ENCODE assay signal across 26 cellular contexts in the genomic region with DNA sequence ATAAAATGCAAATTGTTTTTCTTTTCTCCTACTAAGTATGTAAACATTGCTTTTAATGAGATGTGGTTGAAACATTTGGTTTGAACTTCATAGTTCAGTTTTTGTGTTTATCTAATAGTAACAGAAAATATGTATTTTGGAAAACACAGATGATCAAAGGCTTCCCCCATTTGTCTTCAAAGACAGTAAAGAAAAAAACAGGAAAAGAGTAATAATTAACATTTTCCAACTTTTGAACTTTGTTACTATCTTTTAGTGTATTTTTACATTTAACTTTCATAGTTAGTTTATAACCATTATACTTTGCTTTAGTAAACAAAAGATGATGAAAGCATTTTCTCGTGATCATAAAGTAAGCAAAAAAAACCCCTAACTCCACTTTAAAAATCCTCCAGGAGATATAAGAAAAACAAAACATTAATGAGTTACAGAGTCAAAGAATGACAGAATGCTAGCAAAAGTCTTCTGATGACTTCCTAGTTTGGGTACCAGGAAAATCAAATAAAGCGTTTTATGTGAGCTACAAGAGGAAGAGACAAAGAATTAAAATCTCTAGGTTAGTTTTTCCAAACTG. TPM values are rescaled to one million over a fixed set of nuclear protein-coding genes. Genes with fewer than 3 reads are reported as not detected.
DNase-seq lines count a peak whose midpoint lies in the region; ATAC-seq, FAIRE-seq and TF ChIP-seq lines count a peak whose summit lies in the region.
"Had no signal": no experiment of that assay in that cellular context is flagged by ENCODE, and none has a peak within 500 bp of the region (broad histone marks: within the 10 kb centered on the region; RNA-seq: fewer than 3 reads in every experiment).

No MANE protein-coding gene starts in this region.

- intact Hi-C loops in kidney (cut with DNase I), result no loop called here
- intact Hi-C loops in naive thymus-derived CD4-positive, alpha-beta T cell (cut with micrococcal nuclease), result loop anchor here in 1 of 2 donors (10.0 kb wide), 1 partner anchor 628 kb away; no protein-coding TSS in a partner anchor

- no peak for ATAC-seq in A549
- ATAC-seq in HG02938 (IDR thresholded peaks at IDR 0.05; ENCODE audit: unreplicated experiment), result no peak
- ATAC-seq in naive thymus-derived CD4-positive, alpha-beta T cell, result no peak
- ATAC-seq: HCT116 had no signal

- no peaks in the 10 kb centered on the region; the same call in 2 of the 3 replicates for H3K4me1 ChIP-seq in A549
- H3K4me1 ChIP-seq in kidney (ENCODE audit: control insufficient read depth in 1 of 2, insufficient read depth in 1 of 2, low read depth in 1 of 2, low read length in 2 of 2), result no peaks in the 10 kb centered on the region
- no peaks in the 10 kb centered on the region for H3K4me1 ChIP-seq in naive thymus-derived CD4-positive, alpha-beta T cell (ENCODE audit: control insufficient read depth in 2 of 2, insufficient read depth in 2 of 2, low read length in 2 of 2)

- no peak overlapping the region for H3K27ac ChIP-seq in A549
- no peak overlapping the region for H3K27ac ChIP-seq in kidney (ENCODE audit: low read depth in 2 of 2, low read length in 2 of 2)
- no peak overlapping the region for H3K27ac ChIP-seq in naive thymus-derived CD4-positive, alpha-beta T cell (ENCODE audit: low read depth, low read length)
- H3K27ac ChIP-seq: GM23248 had no signal

- DNase-seq in A549 (ENCODE audit: low read depth in 1 of 2, low spot score in 1 of 2) (no peak), Caki2 (ENCODE audit: low read depth) (peak; percentile 13), kidney (no peak), NCI-H748 treated with DMSO at 0.1 percent for 48 hours (lab: John Stamatoyannopoulos, UW) (no peak), GM13976 (ENCODE audit: low spot score) (no peak)
- DNase-seq in naive thymus-derived CD4-positive, alpha-beta T cell, result no peak
- DNase-seq: 8988T; C1 segment of cervical spinal cord; CD4-positive, alpha-beta memory T cell; COR-L47; DMS 273 treated with DMSO at 0.1 percent for 48 hours; DMS53; DMS79 treated with DMSO at 0.1 percent for 48 hours; GM23248; H7 had no signal

- no peaks in the 10 kb centered on the region for H3K27me3 ChIP-seq in naive thymus-derived CD4-positive, alpha-beta T cell (ENCODE audit: control insufficient read depth in 2 of 2, insufficient read depth in 2 of 2, low read length in 2 of 2)

- H3K9me3 Mint-ChIP-seq in naive thymus-derived CD4-positive, alpha-beta T cell, result peaks cover 0 to 6% (median 0%) of the 10 kb centered on the region in 11 donors
- H3K9me3 Mint-ChIP-seq: CD4-positive, alpha-beta memory T cell had no signal

- no peak overlapping the region for H3K27ac Mint-ChIP-seq in naive thymus-derived CD4-positive, alpha-beta T cell
- H3K27ac Mint-ChIP-seq: CD4-positive, alpha-beta memory T cell had no signal

- H3K36me3 Mint-ChIP-seq in naive thymus-derived CD4-positive, alpha-beta T cell, result no peaks in the 10 kb centered on the region
- H3K36me3 Mint-ChIP-seq: CD4-positive, alpha-beta memory T cell had no signal

- H3K4me3 ChIP-seq in A549 (no peak overlapping the region), kidney (ENCODE audit: low read length in 2 of 2) (no peak overlapping the region)
- no peak overlapping the region for H3K4me3 ChIP-seq in naive thymus-derived CD4-positive, alpha-beta T cell (ENCODE audit: low read length)
- H3K4me3 ChIP-seq: GM23248 had no signal

- TF ChIP-seq EP300 in A549 (IDR thresholded peaks at IDR 0.05), result no peak

- FAIRE-seq in A549 (lab: Jason Lieb, UNC) (no peak), endometrium (lab: Jason Lieb, UNC) (peak; percentile 99), kidney (lab: Jason Lieb, UNC) (peak; percentile 68)
- FAIRE-seq: D721Med, G401.6, GM12892, GM19239, H1 had no signal

- H3K4me1 Mint-ChIP-seq in naive thymus-derived CD4-positive, alpha-beta T cell, result no peaks in the 10 kb centered on the region
- H3K4me1 Mint-ChIP-seq: CD4-positive, alpha-beta memory T cell had no signal

- H3K4me3 Mint-ChIP-seq in naive thymus-derived CD4-positive, alpha-beta T cell, result no peak overlapping the region
- H3K4me3 Mint-ChIP-seq: CD4-positive, alpha-beta memory T cell had no signal

- peaks cover 0 to 9% (median 5%) of the 10 kb centered on the region in 5 donors for H3K27me3 Mint-ChIP-seq in naive thymus-derived CD4-positive, alpha-beta T cell

- CTCF ChIA-PET in A549 (lab: Yijun Ruan, JAX), result no interaction called here
- CTCF ChIA-PET in naive thymus-derived CD4-positive, alpha-beta T cell (lab: Charles Lee), result no interaction called here

- H3K9me3 ChIP-seq in A549 (no peaks in the 10 kb centered on the region), kidney (ENCODE audit: control insufficient read depth in 1 of 2, low read length in 2 of 2) (no peaks in the 10 kb centered on the region)
- no peaks in the 10 kb centered on the region for H3K9me3 ChIP-seq in naive thymus-derived CD4-positive, alpha-beta T cell (ENCODE audit: control insufficient read depth in 2 of 3, low read length in 3 of 3)

- H3K9ac ChIP-seq in kidney (ENCODE audit: low read length in 2 of 2), result no peak overlapping the region
- H3K9ac ChIP-seq: GM23248 had no signal

- WGBS in A549 (ENCODE audit: missing lambda C conversion rate), result 8% methylated on average over 2 of the region's 2 CpGs

- H3K4me2 ChIP-seq in A549, result peak overlapping the region; percentile 28; the same call in 2 of the 3 replicates

- no peaks in the 10 kb centered on the region for H3K36me3 ChIP-seq in kidney (ENCODE audit: control insufficient read depth in 1 of 2, insufficient read depth in 2 of 2, low read length in 2 of 2)
- no peaks in the 10 kb centered on the region for H3K36me3 ChIP-seq in naive thymus-derived CD4-positive, alpha-beta T cell (ENCODE audit: control insufficient read depth in 2 of 3, insufficient read depth in 3 of 3, low read length in 3 of 3)

- POLR2A ChIA-PET in A549 (lab: Yijun Ruan, JAX), result no interaction called here
- POLR2A ChIA-PET in naive thymus-derived CD4-positive, alpha-beta T cell (lab: Charles Lee), result no interaction called here

- no peak for TF ChIP-seq POLR2A in A549 (IDR thresholded peaks at IDR 0.05; ENCODE audit: low read length)

- TF ChIP-seq RAD21 in A549 (conservative IDR thresholded peaks at IDR 0.05 in 1 of 2, IDR thresholded peaks at IDR 0.05 in 1 of 2), result no peak

- in situ Hi-C loops in Caki2 (cut with HindIII; ENCODE audit: low pct_unique_long_range_greater_than_20kb, low sequenced_read_pairs), result no loop called here
- in situ Hi-C loops in GM13976 (cut with MboI; ENCODE audit: low sequenced_read_pairs, unreplicated experiment), result no loop called here

- TF ChIP-seq CTCF in A549 (IDR thresholded peaks at IDR 0.05) (no peak), kidney (IDR thresholded peaks at IDR 0.05; ENCODE audit: borderline replicate concordance, extremely low read depth, insufficient read depth) (no peak), GM13976 (IDR thresholded peaks at IDR 0.05; ENCODE audit: borderline replicate concordance, control extremely low read depth, extremely low read depth, insufficient read depth, missing control alignments) (no peak)

TF ChIP-seq in A549, 52 proteins besides CTCF, POLR2A, EP300 and RAD21 (continues in another document):
- TF ChIP-seq KDM1A (IDR thresholded peaks at IDR 0.05; ENCODE audit: low read depth) (no peak), MYC (IDR thresholded peaks at IDR 0.05; ENCODE audit: borderline replicate concordance, low read length) (no peak), SREBF2 (IDR thresholded peaks at IDR 0.05) (no peak), HOXA7 (CRISPR knock-in tag; IDR thresholded peaks at IDR 0.05) (no peak), GATA3 (IDR thresholded peaks at IDR 0.05; ENCODE audit: borderline replicate concordance) (no peak), NFE2L2 (conservative IDR thresholded peaks at IDR 0.05; ENCODE audit: low read length) (no peak), HDAC2 (IDR thresholded peaks at IDR 0.05) (no peak), RARB (CRISPR knock-in tag; IDR thresholded peaks at IDR 0.05) (no peak), POLR2AphosphoS2 (conservative IDR thresholded peaks at IDR 0.05; ENCODE audit: low read length) (no peak), CBX2 (IDR thresholded peaks at IDR 0.05; ENCODE audit: borderline replicate concordance, low read depth) (no peak), MAZ (IDR thresholded peaks at IDR 0.05; ENCODE audit: borderline replicate concordance, low read depth, low read length) (no peak), TFCP2L1 (CRISPR knock-in tag; IDR thresholded peaks at IDR 0.05) (no peak), EHF (CRISPR knock-in tag; IDR thresholded peaks at IDR 0.05) (no peak)
- TF ChIP-seq, protein P1, sequence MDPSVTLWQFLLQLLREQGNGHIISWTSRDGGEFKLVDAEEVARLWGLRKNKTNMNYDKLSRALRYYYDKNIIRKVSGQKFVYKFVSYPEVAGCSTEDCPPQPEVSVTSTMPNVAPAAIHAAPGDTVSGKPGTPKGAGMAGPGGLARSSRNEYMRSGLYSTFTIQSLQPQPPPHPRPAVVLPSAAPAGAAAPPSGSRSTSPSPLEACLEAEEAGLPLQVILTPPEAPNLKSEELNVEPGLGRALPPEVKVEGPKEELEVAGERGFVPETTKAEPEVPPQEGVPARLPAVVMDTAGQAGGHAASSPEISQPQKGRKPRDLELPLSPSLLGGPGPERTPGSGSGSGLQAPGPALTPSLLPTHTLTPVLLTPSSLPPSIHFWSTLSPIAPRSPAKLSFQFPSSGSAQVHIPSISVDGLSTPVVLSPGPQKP (IDR thresholded peaks at IDR 0.05; ENCODE audit: low read depth, low read length), result no peak

RNA-seq across cellular contexts. Expression of a gene that starts 13.6 kb away (rescaled TPM):
- polyA plus RNA-seq in A549 (2011; rRNA removed) (not detected in 2 replicates), A549 (2017; fragmentation: RNase III; extraction: RNeasy Plus Mini Kit Qiagen cat#74134 plus additional on column Dnase treatment) (not detected in 3 replicates), kidney (ENCODE audit: insufficient read depth, low read depth, low replicate concordance) (0.73 TPM)
- not detected in 2 replicates for polyA plus RNA-seq in A549 (2012; cell fraction: cytosol; rRNA removed)
- polyA plus RNA-seq in A549 (2012; cell fraction: nucleus; rRNA removed), result not detected in 2 replicates
- not detected in 2 replicates for polyA minus RNA-seq in A549 (2011; rRNA and poly(A)+ RNA removed)
- not detected in 2 replicates for total RNA-seq in Caki2 (2014; rRNA removed; shearing (Covaris generic); ENCODE audit: low replicate concordance)
- not detected for total RNA-seq in kidney
- not detected for total RNA-seq in naive thymus-derived CD4-positive, alpha-beta T cell
- not detected for polyA plus RNA-seq in naive thymus-derived CD4-positive, alpha-beta T cell
- total RNA-seq: A673; CD4-positive, alpha-beta memory T cell; Daoy; GM23248; H7 had no signal
- polyA plus RNA-seq: BJ; CD4-positive, alpha-beta memory T cell; GM23248 had no signal

RNA-seq across cellular contexts. Expression of a gene that starts 34.6 kb away (rescaled TPM):
- polyA plus RNA-seq in A549 (2011; rRNA removed) (not detected in 2 replicates), A549 (2017; fragmentation: RNase III; extraction: RNeasy Plus Mini Kit Qiagen cat#74134 plus additional on column Dnase treatment) (not detected in 3 replicates), kidney (ENCODE audit: insufficient read depth, low read depth, low replicate concordance) (not detected)
- polyA plus RNA-seq in A549 (2012; cell fraction: cytosol; rRNA removed), result not detected in 2 replicates
- polyA plus RNA-seq in A549 (2012; cell fraction: nucleus; rRNA removed), result not detected in 2 replicates
- polyA minus RNA-seq in A549 (2011; rRNA and poly(A)+ RNA removed), result not detected in 2 replicates
- not detected in 2 replicates for total RNA-seq in Caki2 (2014; rRNA removed; shearing (Covaris generic); ENCODE audit: low replicate concordance)
- not detected for total RNA-seq in kidney
- not detected for total RNA-seq in naive thymus-derived CD4-positive, alpha-beta T cell
- not detected for polyA plus RNA-seq in naive thymus-derived CD4-positive, alpha-beta T cell
- total RNA-seq: A673; CD4-positive, alpha-beta memory T cell; Daoy; GM23248; H1; H7 had no signal
- polyA plus RNA-seq: BJ; CD4-positive, alpha-beta memory T cell; GM23248; H1 had no signal
